2 cellular contexts compared by ENCODE assay signal in the genomic region with DNA sequence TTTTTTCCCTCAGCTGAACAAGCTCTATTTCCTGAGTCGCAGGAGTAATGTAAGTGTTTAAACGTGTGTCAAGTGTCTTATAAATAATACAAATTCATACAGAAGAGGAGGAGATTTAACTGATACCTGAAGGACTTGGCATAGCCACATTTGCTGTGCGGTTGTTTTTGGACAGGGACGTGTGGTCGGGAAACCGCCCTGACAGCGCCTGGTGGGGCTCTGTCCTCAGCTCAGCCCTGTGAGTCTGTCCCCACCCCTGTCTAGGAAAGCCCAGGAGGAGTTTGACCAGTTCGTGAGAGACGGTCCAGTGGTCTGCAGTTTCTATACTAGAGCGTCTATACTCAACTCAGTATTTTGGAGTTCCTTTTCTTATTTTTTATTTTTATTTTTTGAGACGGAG.
TF ChIP-seq lines count a peak whose summit lies in the region.

No MANE protein-coding gene starts in this region.

TF ChIP-seq in HepG2, 621 proteins besides CTCF, POLR2A, EP300 and RAD21:
- no peak for TF ChIP-seq ZNF598 (CRISPR knock-in tag; IDR thresholded peaks at IDR 0.05; ENCODE audit: borderline replicate concordance)
- no peak for TF ChIP-seq TP53 (CRISPR knock-in tag; conservative IDR thresholded peaks at IDR 0.05)
- TF ChIP-seq MBD4 (IDR thresholded peaks at IDR 0.05; ENCODE audit: borderline replicate concordance, low read length): no peak
- TF ChIP-seq, protein P1, sequence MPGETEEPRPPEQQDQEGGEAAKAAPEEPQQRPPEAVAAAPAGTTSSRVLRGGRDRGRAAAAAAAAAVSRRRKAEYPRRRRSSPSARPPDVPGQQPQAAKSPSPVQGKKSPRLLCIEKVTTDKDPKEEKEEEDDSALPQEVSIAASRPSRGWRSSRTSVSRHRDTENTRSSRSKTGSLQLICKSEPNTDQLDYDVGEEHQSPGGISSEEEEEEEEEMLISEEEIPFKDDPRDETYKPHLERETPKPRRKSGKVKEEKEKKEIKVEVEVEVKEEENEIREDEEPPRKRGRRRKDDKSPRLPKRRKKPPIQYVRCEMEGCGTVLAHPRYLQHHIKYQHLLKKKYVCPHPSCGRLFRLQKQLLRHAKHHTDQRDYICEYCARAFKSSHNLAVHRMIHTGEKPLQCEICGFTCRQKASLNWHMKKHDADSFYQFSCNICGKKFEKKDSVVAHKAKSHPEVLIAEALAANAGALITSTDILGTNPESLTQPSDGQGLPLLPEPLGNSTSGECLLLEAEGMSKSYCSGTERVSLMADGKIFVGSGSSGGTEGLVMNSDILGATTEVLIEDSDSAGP (CRISPR knock-in tag; IDR thresholded peaks at IDR 0.05; ENCODE audit: borderline replicate concordance): no peak
- TF ChIP-seq AGO1 (IDR thresholded peaks at IDR 0.05; ENCODE audit: low read depth, low read length, poor library complexity, severe bottlenecking): no peak
TF ChIP-seq in HepG2: peak in this region for 0.

TF ChIP-seq in WTC11, 78 proteins besides CTCF, POLR2A, EP300 and RAD21:
- no peak for TF ChIP-seq NR3C1 (CRISPR knock-in tag; conservative IDR thresholded peaks at IDR 0.05; ENCODE audit: low read depth)
- TF ChIP-seq ESRRA (CRISPR knock-in tag; IDR thresholded peaks at IDR 0.05; ENCODE audit: borderline replicate concordance): no peak
- no peak for TF ChIP-seq CREM (CRISPR knock-in tag; IDR thresholded peaks at IDR 0.05)
- no peak for TF ChIP-seq ZNF396 (CRISPR knock-in tag; IDR thresholded peaks at IDR 0.05; ENCODE audit: borderline replicate concordance)
- TF ChIP-seq, protein P2, sequence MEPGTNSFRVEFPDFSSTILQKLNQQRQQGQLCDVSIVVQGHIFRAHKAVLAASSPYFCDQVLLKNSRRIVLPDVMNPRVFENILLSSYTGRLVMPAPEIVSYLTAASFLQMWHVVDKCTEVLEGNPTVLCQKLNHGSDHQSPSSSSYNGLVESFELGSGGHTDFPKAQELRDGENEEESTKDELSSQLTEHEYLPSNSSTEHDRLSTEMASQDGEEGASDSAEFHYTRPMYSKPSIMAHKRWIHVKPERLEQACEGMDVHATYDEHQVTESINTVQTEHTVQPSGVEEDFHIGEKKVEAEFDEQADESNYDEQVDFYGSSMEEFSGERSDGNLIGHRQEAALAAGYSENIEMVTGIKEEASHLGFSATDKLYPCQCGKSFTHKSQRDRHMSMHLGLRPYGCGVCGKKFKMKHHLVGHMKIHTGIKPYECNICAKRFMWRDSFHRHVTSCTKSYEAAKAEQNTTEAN (CRISPR knock-in tag; IDR thresholded peaks at IDR 0.05): no peak
- no peak for TF ChIP-seq EMX1 (CRISPR knock-in tag; IDR thresholded peaks at IDR 0.05)
- TF ChIP-seq ZBTB21 (CRISPR knock-in tag; IDR thresholded peaks at IDR 0.05; ENCODE audit: borderline replicate concordance): no peak
- TF ChIP-seq ZNF121 (CRISPR knock-in tag; IDR thresholded peaks at IDR 0.05): no peak
- TF ChIP-seq, protein P3, sequence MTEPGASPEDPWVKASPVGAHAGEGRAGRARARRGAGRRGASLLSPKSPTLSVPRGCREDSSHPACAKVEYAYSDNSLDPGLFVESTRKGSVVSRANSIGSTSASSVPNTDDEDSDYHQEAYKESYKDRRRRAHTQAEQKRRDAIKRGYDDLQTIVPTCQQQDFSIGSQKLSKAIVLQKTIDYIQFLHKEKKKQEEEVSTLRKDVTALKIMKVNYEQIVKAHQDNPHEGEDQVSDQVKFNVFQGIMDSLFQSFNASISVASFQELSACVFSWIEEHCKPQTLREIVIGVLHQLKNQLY (CRISPR knock-in tag; IDR thresholded peaks at IDR 0.05): no peak
- TF ChIP-seq SOX15 (CRISPR knock-in tag; IDR thresholded peaks at IDR 0.05): no peak
- TF ChIP-seq FOXK1 (CRISPR knock-in tag; IDR thresholded peaks at IDR 0.05): no peak
- TF ChIP-seq, protein P4, sequence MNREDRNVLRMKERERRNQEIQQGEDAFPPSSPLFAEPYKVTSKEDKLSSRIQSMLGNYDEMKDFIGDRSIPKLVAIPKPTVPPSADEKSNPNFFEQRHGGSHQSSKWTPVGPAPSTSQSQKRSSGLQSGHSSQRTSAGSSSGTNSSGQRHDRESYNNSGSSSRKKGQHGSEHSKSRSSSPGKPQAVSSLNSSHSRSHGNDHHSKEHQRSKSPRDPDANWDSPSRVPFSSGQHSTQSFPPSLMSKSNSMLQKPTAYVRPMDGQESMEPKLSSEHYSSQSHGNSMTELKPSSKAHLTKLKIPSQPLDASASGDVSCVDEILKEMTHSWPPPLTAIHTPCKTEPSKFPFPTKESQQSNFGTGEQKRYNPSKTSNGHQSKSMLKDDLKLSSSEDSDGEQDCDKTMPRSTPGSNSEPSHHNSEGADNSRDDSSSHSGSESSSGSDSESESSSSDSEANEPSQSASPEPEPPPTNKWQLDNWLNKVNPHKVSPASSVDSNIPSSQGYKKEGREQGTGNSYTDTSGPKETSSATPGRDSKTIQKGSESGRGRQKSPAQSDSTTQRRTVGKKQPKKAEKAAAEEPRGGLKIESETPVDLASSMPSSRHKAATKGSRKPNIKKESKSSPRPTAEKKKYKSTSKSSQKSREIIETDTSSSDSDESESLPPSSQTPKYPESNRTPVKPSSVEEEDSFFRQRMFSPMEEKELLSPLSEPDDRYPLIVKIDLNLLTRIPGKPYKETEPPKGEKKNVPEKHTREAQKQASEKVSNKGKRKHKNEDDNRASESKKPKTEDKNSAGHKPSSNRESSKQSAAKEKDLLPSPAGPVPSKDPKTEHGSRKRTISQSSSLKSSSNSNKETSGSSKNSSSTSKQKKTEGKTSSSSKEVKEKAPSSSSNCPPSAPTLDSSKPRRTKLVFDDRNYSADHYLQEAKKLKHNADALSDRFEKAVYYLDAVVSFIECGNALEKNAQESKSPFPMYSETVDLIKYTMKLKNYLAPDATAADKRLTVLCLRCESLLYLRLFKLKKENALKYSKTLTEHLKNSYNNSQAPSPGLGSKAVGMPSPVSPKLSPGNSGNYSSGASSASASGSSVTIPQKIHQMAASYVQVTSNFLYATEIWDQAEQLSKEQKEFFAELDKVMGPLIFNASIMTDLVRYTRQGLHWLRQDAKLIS (CRISPR knock-in tag; IDR thresholded peaks at IDR 0.05; ENCODE audit: borderline replicate concordance): no peak
- TF ChIP-seq, protein P5, sequence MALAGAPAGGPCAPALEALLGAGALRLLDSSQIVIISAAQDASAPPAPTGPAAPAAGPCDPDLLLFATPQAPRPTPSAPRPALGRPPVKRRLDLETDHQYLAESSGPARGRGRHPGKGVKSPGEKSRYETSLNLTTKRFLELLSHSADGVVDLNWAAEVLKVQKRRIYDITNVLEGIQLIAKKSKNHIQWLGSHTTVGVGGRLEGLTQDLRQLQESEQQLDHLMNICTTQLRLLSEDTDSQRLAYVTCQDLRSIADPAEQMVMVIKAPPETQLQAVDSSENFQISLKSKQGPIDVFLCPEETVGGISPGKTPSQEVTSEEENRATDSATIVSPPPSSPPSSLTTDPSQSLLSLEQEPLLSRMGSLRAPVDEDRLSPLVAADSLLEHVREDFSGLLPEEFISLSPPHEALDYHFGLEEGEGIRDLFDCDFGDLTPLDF (CRISPR knock-in tag; IDR thresholded peaks at IDR 0.05): no peak
- TF ChIP-seq, protein P6, sequence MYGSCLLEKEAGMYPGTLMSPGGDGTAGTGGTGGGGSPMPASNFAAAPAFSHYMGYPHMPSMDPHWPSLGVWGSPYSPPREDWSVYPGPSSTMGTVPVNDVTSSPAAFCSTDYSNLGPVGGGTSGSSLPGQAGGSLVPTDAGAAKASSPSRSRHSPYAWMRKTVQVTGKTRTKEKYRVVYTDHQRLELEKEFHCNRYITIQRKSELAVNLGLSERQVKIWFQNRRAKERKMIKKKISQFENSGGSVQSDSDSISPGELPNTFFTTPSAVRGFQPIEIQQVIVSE (CRISPR knock-in tag; IDR thresholded peaks at IDR 0.05; ENCODE audit: borderline replicate concordance): no peak
- no peak for TF ChIP-seq RORB (CRISPR knock-in tag; IDR thresholded peaks at IDR 0.05)
- no peak for TF ChIP-seq MYBL2 (CRISPR knock-in tag; IDR thresholded peaks at IDR 0.05)
- TF ChIP-seq NR2C2 (CRISPR knock-in tag; IDR thresholded peaks at IDR 0.05): no peak
- TF ChIP-seq, protein P7, sequence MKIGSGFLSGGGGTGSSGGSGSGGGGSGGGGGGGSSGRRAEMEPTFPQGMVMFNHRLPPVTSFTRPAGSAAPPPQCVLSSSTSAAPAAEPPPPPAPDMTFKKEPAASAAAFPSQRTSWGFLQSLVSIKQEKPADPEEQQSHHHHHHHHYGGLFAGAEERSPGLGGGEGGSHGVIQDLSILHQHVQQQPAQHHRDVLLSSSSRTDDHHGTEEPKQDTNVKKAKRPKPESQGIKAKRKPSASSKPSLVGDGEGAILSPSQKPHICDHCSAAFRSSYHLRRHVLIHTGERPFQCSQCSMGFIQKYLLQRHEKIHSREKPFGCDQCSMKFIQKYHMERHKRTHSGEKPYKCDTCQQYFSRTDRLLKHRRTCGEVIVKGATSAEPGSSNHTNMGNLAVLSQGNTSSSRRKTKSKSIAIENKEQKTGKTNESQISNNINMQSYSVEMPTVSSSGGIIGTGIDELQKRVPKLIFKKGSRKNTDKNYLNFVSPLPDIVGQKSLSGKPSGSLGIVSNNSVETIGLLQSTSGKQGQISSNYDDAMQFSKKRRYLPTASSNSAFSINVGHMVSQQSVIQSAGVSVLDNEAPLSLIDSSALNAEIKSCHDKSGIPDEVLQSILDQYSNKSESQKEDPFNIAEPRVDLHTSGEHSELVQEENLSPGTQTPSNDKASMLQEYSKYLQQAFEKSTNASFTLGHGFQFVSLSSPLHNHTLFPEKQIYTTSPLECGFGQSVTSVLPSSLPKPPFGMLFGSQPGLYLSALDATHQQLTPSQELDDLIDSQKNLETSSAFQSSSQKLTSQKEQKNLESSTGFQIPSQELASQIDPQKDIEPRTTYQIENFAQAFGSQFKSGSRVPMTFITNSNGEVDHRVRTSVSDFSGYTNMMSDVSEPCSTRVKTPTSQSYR (CRISPR knock-in tag; IDR thresholded peaks at IDR 0.05): no peak
